8 cellular contexts compared by ENCODE assay signal in genomic region chr3:12994357-12994606, GRCh38.
DNase-seq lines count a peak whose midpoint lies in the region; ATAC-seq and TF ChIP-seq lines count a peak whose summit lies in the region.

No MANE protein-coding gene starts in this region.

- DNase-seq in GM10266 (ENCODE audit: extremely low spot score): peak; percentile 72
- DNase-seq in astrocyte of the spinal cord (ENCODE audit: low read depth, low spot score): no peak
- DNase-seq in NCI-H2081 (lab: John Stamatoyannopoulos, UW): no peak
- no peak for DNase-seq in NCI-H524 treated with DMSO at 0.1 percent for 48 hours (lab: John Stamatoyannopoulos, UW)

- H3K4me3 ChIP-seq in astrocyte of the spinal cord (ENCODE audit: low read depth, low read length): peak overlapping the region; percentile 56
- H3K4me3 ChIP-seq in stomach smooth muscle (ENCODE audit: low read length in 2 of 2): peak overlapping the region; percentile 90 to 91

- H3K4me1 ChIP-seq in stomach smooth muscle (ENCODE audit: control insufficient read depth, insufficient read depth, low read length): peaks cover 34% of the 10 kb centered on the region

- H3K27ac ChIP-seq in layer of hippocampus (ENCODE audit: low read depth, low read length): peak overlapping the region; percentile 87
- peak overlapping the region; percentile 88 for H3K27ac ChIP-seq in stomach smooth muscle (ENCODE audit: low read length)

- ATAC-seq in HG03432 (IDR thresholded peaks at IDR 0.05; ENCODE audit: unreplicated experiment) (peak; percentile 27), HG03460 (IDR thresholded peaks at IDR 0.05; ENCODE audit: unreplicated experiment) (no peak)

- TF ChIP-seq CTCF in GM10266 (IDR thresholded peaks at IDR 0.05; ENCODE audit: control insufficient read depth, insufficient read depth, low read depth, missing control alignments): no peak
- no peak for TF ChIP-seq CTCF in astrocyte of the spinal cord (IDR thresholded peaks at IDR 0.05; ENCODE audit: low read depth, low read length)

- no peaks in the 10 kb centered on the region for H3K36me3 ChIP-seq in stomach smooth muscle (ENCODE audit: control insufficient read depth in 2 of 2, insufficient read depth in 2 of 2, low read length in 2 of 2)

- H3K9me3 ChIP-seq in stomach smooth muscle (ENCODE audit: control insufficient read depth in 2 of 2, low read length in 2 of 2): no peaks in the 10 kb centered on the region

- peak overlapping the region; percentile 85 to 86 for H3K9ac ChIP-seq in stomach smooth muscle (ENCODE audit: low read length in 2 of 2)

- in situ Hi-C loops in astrocyte of the spinal cord (cut with HindIII; ENCODE audit: low sequenced_read_pairs): no loop called here

- H3K27me3 ChIP-seq in layer of hippocampus (ENCODE audit: control insufficient read depth, insufficient read depth, low read length): no peaks in the 10 kb centered on the region
- no peaks in the 10 kb centered on the region for H3K27me3 ChIP-seq in stomach smooth muscle (ENCODE audit: control insufficient read depth in 1 of 2, insufficient read depth in 2 of 2, low read length in 2 of 2)
